17 cellular contexts compared by ENCODE assay signal in the genomic region with DNA sequence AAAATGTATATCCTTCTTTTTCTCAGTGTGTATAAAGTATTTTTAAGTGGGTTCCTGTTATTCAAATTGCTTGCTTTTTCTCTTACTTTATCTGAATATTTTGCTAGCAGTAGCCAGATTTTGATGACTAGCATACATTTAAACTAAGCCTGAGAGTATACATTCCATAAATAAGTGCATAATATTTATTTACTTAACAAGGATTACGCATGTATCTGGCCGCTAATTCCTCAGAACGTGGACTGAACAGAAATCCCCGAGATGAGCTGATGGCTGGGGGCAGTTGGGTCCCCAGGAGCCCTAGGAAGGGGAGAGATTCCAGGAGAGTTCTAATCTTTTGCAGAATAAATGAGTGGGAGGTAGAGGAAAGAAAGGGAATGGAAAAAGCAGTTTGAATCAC.
"Had no signal": no experiment of that assay in that cellular context is flagged by ENCODE, and none has a peak within 500 bp of the region (broad histone marks: within the 10 kb centered on the region; RNA-seq: fewer than 3 reads in every experiment).

No MANE protein-coding gene starts in this region.

- H3K4me3 ChIP-seq: lower lobe of right lung, tibial nerve, uterus had no signal

- H3K4me1 ChIP-seq: foreskin keratinocyte, uterus had no signal

- DNase-seq: activated CD4-positive, alpha-beta memory T cell treated with anti-CD3 and anti-CD28 coated beads for 36 hours; activated CD4-positive, alpha-beta T cell treated with anti-CD3 and anti-CD28 coated beads for 36 hours; activated CD8-positive, alpha-beta memory T cell treated with anti-CD3 and anti-CD28 coated beads, Interleukin-2, amount 10 ng/mL, durations not matched to agents 7 days and 5 days; activated naive CD4-positive, alpha-beta T cell treated with anti-CD3 and anti-CD28 coated beads, Interleukin-2, amount 10 ng/mL, durations not matched to agents 7 days and 5 days; activated T-cell treated with anti-CD3 and anti-CD28 coated beads, Interleukin-2, amount 50 U/mL, for 1 hour; effector memory CD4-positive, alpha-beta T cell; foreskin keratinocyte; glutamatergic neuron; lower lobe of right lung; naive thymus-derived CD4-positive, alpha-beta T cell; retina; stimulated activated CD4-positive, alpha-beta T cell treated with anti-CD3 and anti-CD28 coated beads, Interleukin-15, amount 100 ng/mL, for 24 hours; stimulated activated CD4-positive, alpha-beta T cell treated with anti-CD3 and anti-CD28 coated beads, Interleukin-4, amount 100 ng/mL, for 24 hours; stimulated activated naive CD4-positive, alpha-beta T cell; T-helper 17 cell; uterus had no signal

- H3K36me3 ChIP-seq: tibial nerve, uterus had no signal

- H3K27me3 ChIP-seq: tibial nerve, uterus had no signal

- ATAC-seq: activated CD4-positive, alpha-beta T cell treated with anti-CD3 and anti-CD28 coated beads for 36 hours; activated CD8-positive, alpha-beta memory T cell treated with anti-CD3 and anti-CD28 coated beads, Interleukin-2, amount 10 ng/mL, durations not matched to agents 7 days and 5 days; foreskin keratinocyte; naive thymus-derived CD4-positive, alpha-beta T cell; T-helper 17 cell had no signal

- H3K9me3 ChIP-seq: lower lobe of right lung, tibial nerve, uterus had no signal

- H3K27ac ChIP-seq: foreskin keratinocyte, uterus had no signal
